ENCODE assay signal across 1 cellular context in the genomic region with DNA sequence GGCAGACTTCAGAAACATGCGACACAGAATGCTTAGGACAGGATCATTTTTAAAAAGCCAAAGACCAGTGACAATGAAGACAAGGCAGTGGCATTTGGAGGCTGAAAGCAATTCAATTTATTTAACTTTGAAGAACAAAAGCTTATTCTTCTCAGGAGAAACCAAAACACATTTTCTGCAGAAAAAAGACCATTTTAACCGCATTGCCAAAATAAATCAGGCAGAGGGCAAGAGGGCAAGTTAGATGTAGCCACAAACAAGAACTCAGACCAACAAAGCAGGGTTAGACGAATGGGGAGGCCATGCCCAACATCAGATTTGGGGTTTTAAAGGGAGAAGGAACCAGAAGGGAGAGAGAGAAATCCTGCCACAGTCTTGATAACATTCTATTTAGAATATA.
TF ChIP-seq lines count a peak whose summit lies in the region.

No MANE protein-coding gene starts in this region.

TF ChIP-seq in H1, 55 proteins besides CTCF, POLR2A, EP300 and RAD21:
- no peak for TF ChIP-seq SAP30 (IDR thresholded peaks at IDR 0.05; ENCODE audit: insufficient read depth, insufficient replicate concordance, low read length)
- TF ChIP-seq, protein P1, sequence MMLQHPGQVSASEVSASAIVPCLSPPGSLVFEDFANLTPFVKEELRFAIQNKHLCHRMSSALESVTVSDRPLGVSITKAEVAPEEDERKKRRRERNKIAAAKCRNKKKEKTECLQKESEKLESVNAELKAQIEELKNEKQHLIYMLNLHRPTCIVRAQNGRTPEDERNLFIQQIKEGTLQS (IDR thresholded peaks at IDR 0.05; ENCODE audit: insufficient read depth, low read depth, low read length) = no peak
- TF ChIP-seq KDM4A (IDR thresholded peaks at IDR 0.05; ENCODE audit: low read depth, low read length, severe bottlenecking) = no peak
- no peak for TF ChIP-seq SP1 (IDR thresholded peaks at IDR 0.05; ENCODE audit: low read depth, low read length)
- TF ChIP-seq NANOG (IDR thresholded peaks at IDR 0.05; ENCODE audit: insufficient read depth, low read depth, low read length, poor library complexity, severe bottlenecking) = no peak
- TF ChIP-seq, protein P2, sequence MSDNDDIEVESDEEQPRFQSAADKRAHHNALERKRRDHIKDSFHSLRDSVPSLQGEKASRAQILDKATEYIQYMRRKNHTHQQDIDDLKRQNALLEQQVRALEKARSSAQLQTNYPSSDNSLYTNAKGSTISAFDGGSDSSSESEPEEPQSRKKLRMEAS (IDR thresholded peaks at IDR 0.05) = no peak
